Comparison of ENCODE assay signal across 10 cellular contexts in the genomic region with DNA sequence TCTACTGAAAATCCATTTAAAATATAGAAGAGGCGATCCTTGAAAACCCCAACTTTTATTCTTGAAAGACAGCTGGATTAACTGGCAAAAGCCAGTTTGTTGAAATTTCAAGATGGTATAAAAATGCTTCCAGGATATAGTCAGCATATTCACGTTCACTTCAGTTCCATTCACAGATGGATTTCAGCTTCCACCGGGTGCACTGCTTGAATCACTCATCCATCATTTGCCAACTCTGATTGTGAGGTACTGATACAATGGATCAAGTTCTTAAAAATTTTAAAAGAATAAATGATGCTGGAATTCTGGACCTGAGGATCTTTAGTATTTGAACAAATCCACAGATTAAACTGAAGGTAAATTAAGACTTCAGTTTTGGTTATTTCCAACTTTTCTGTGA. TPM values are rescaled to one million over a fixed set of nuclear protein-coding genes. Genes with fewer than 3 reads are reported as not detected.
DNase-seq lines count a peak whose midpoint lies in the region; ATAC-seq and TF ChIP-seq lines count a peak whose summit lies in the region.
"Had no signal": no experiment of that assay in that cellular context is flagged by ENCODE, and none has a peak within 500 bp of the region (broad histone marks: within the 10 kb centered on the region; RNA-seq: fewer than 3 reads in every experiment).

No MANE protein-coding gene starts in this region.

- H3K4me3 ChIP-seq in SK-N-MC = peak overlapping the region; percentile 90
- peak overlapping the region; percentile 80 for H3K4me3 ChIP-seq in fibroblast of pulmonary artery (replicated peaks; ENCODE audit: low read depth, low read length)

- H3K9ac ChIP-seq in SK-N-MC (ENCODE audit: insufficient read length) = peak overlapping the region; percentile 72

- H3K9me3 Mint-ChIP-seq in activated CD4-positive, alpha-beta T cell treated with anti-CD3 and anti-CD28 coated beads, Interleukin-2, amount 10 ng/mL, durations not matched to agents 7 days and 5 days = no peaks in the 10 kb centered on the region
- H3K9me3 Mint-ChIP-seq in stimulated activated effector memory CD8-positive, alpha-beta T cell treated with anti-CD3 and anti-CD28 coated beads, Interleukin-12 subunit alpha, Interleukin-12 subunit beta, amount 100 ng/mL, for 72 hours = no peaks in the 10 kb centered on the region

- H3K27me3 Mint-ChIP-seq in activated CD4-positive, alpha-beta T cell treated with anti-CD3 and anti-CD28 coated beads, Interleukin-2, amount 10 ng/mL, durations not matched to agents 7 days and 5 days = no peaks in the 10 kb centered on the region

- POLR2A ChIA-PET in activated CD4-positive, alpha-beta T cell treated with anti-CD3 and anti-CD28 coated beads, Interleukin-2, amount 10 ng/mL, durations not matched to agents 7 days and 5 days (lab: Charles Lee) = no interaction called here

- H3K27ac Mint-ChIP-seq in activated CD4-positive, alpha-beta T cell treated with anti-CD3 and anti-CD28 coated beads, Interleukin-2, amount 10 ng/mL, durations not matched to agents 7 days and 5 days = peak overlapping the region; percentile 79
- H3K27ac Mint-ChIP-seq in stimulated activated effector memory CD8-positive, alpha-beta T cell treated with anti-CD3 and anti-CD28 coated beads, Interleukin-12 subunit alpha, Interleukin-12 subunit beta, amount 100 ng/mL, for 72 hours = no peak overlapping the region

- H3K27ac ChIP-seq in SK-N-MC = no peak overlapping the region

- no peaks in the 10 kb centered on the region for H3K9me3 ChIP-seq in SK-N-MC (ENCODE audit: low read depth, low read length)

- peaks cover 55% of the 10 kb centered on the region for H3K36me3 Mint-ChIP-seq in activated CD4-positive, alpha-beta T cell treated with anti-CD3 and anti-CD28 coated beads, Interleukin-2, amount 10 ng/mL, durations not matched to agents 7 days and 5 days (ENCODE audit: low read depth)
- peaks cover 78% of the 10 kb centered on the region for H3K36me3 Mint-ChIP-seq in stimulated activated effector memory CD8-positive, alpha-beta T cell treated with anti-CD3 and anti-CD28 coated beads, Interleukin-12 subunit alpha, Interleukin-12 subunit beta, amount 100 ng/mL, for 72 hours

- peak overlapping the region; percentile 90 for H3K4me3 Mint-ChIP-seq in activated CD4-positive, alpha-beta T cell treated with anti-CD3 and anti-CD28 coated beads, Interleukin-2, amount 10 ng/mL, durations not matched to agents 7 days and 5 days
- H3K4me3 Mint-ChIP-seq in stimulated activated effector memory CD8-positive, alpha-beta T cell treated with anti-CD3 and anti-CD28 coated beads, Interleukin-12 subunit alpha, Interleukin-12 subunit beta, amount 100 ng/mL, for 72 hours = peak overlapping the region; percentile 89

- CTCF ChIA-PET in activated CD4-positive, alpha-beta T cell treated with anti-CD3 and anti-CD28 coated beads, Interleukin-2, amount 10 ng/mL, durations not matched to agents 7 days and 5 days (lab: Charles Lee) = interaction anchor here (0.7 to 2.4 kb wide), 3 partner anchors 9 to 25 kb away, joined by 3 to 10 read pairs (median 3); no protein-coding TSS in a partner anchor

- no peak for ATAC-seq in stimulated activated effector memory CD8-positive, alpha-beta T cell treated with anti-CD3 and anti-CD28 coated beads, Interleukin-12 subunit alpha, Interleukin-12 subunit beta, amount 100 ng/mL, for 72 hours
- ATAC-seq: HCT116 had no signal

- no peak for TF ChIP-seq CTCF in fibroblast of pulmonary artery (IDR thresholded peaks at IDR 0.05; ENCODE audit: low read length, missing control alignments)

- peaks cover 42% of the 10 kb centered on the region for H3K36me3 ChIP-seq in SK-N-MC (ENCODE audit: insufficient read depth, low read length)

- DNase-seq in activated CD4-positive, alpha-beta T cell treated with anti-CD3 and anti-CD28 coated beads, Interleukin-2, amount 10 ng/mL, durations not matched to agents 7 days and 5 days = no peak
- DNase-seq in activated CD4-positive, alpha-beta T cell treated with anti-CD3 and anti-CD28 coated beads for 48 hours = no peak
- DNase-seq in SK-N-MC (ENCODE audit: low read depth, low spot score) (no peak), fibroblast of pulmonary artery (ENCODE audit: low read depth) (no peak), NCI-H187 treated with DMSO at 0.1 percent for 48 hours (lab: John Stamatoyannopoulos, UW) (no peak), amygdala (lab: John Stamatoyannopoulos, UW) (no peak)
- no peak for DNase-seq in stimulated activated effector memory CD8-positive, alpha-beta T cell treated with anti-CD3 and anti-CD28 coated beads, Interleukin-12 subunit alpha, Interleukin-12 subunit beta, amount 100 ng/mL, for 72 hours (ENCODE audit: low spot score in 2 of 2)
- no peak for DNase-seq in stimulated activated naive CD4-positive, alpha-beta T cell (lab: John Stamatoyannopoulos, UW)
- DNase-seq: NCI-H2081 had no signal

- H3K4me1 Mint-ChIP-seq in activated CD4-positive, alpha-beta T cell treated with anti-CD3 and anti-CD28 coated beads, Interleukin-2, amount 10 ng/mL, durations not matched to agents 7 days and 5 days = peaks cover 70% of the 10 kb centered on the region
- peaks cover 47% of the 10 kb centered on the region for H3K4me1 Mint-ChIP-seq in stimulated activated effector memory CD8-positive, alpha-beta T cell treated with anti-CD3 and anti-CD28 coated beads, Interleukin-12 subunit alpha, Interleukin-12 subunit beta, amount 100 ng/mL, for 72 hours

RNA-seq across cellular contexts. Expression of a gene that starts 2.4 kb away (rescaled TPM):
- total RNA-seq in activated CD4-positive, alpha-beta T cell treated with anti-CD3 and anti-CD28 coated beads, Interleukin-2, amount 10 ng/mL, durations not matched to agents 7 days and 5 days = 10 to 100 TPM; 22.9 to 24.1 TPM

RNA-seq across cellular contexts. Expression of a gene that starts 35.0 kb away (rescaled TPM):
- total RNA-seq in activated CD4-positive, alpha-beta T cell treated with anti-CD3 and anti-CD28 coated beads, Interleukin-2, amount 10 ng/mL, durations not matched to agents 7 days and 5 days = 100 to 1,000 TPM; 327 to 404 TPM
